Comparison of ENCODE assay signal across 20 cellular contexts in the genomic region with DNA sequence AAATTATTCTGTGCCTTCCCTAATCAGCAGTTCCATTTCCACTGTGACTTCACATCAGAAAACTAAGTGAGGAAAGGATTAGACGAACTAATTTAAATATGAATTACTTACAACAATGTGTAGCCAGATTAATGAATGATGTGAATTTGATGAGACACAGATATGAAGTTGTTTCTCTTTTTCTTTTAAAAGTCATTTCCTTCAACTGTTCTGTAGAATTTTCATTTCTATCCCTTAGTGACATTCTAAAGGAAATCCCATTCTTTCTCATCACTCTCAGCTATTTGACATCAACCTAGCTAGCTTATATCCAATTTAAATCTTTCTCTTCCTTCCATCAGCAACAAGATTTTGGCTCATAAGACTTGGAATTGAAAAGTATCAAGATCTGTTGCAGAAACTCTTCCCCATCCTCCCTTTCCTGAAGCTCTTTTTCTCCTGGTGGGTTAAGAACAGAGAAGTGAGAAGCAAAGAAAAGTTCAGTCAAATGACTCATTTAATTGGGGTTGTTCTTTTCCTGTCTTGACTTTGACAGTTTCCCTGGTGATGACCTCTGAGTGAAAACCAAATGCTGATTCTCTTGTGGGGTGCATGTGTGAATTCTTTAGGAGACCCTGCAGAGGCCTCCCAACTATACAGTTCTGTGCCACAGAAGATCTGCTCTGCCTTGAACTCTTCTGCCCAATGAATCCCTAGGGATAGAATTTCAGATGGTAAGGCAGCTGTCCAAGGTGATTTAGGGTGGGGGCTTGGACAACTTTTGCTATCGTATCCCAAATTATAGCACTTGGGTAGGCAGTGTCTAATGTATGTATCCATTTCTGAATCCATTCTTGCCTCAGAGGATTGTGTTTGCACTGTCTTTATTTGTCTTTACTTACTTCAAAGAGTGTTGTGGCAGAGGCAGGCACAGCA.
DNase-seq lines count a peak whose midpoint lies in the region; ATAC-seq and TF ChIP-seq lines count a peak whose summit lies in the region.
"Had no signal": no experiment of that assay in that cellular context is flagged by ENCODE, and none has a peak within 500 bp of the region (broad histone marks: within the 10 kb centered on the region; RNA-seq: fewer than 3 reads in every experiment).

No MANE protein-coding gene starts in this region.

- H3K27me3 Mint-ChIP-seq in HFFc6 (ENCODE audit: insufficient read depth) = peaks cover 4% of the 10 kb centered on the region; the same call in 1 of the 2 replicates
- peaks cover 8 to 31% of the 10 kb centered on the region in 2 donors for H3K27me3 Mint-ChIP-seq in T-cell
- H3K27me3 Mint-ChIP-seq: dendritic cell treated with granulocyte-macrophage colony-stimulating factor and Interleukin-4, amounts not matched to agents 40 ng/mL and 50 ng/mL, for 4 days had no signal

- TF ChIP-seq CTCF in HFFc6 (IDR thresholded peaks at IDR 0.05) (no peak), GM10248 (IDR thresholded peaks at IDR 0.05; ENCODE audit: control extremely low read depth, extremely low read depth, low read depth, missing control alignments) (no peak)

- peak overlapping the region; percentile 70 for H3K9ac ChIP-seq in adipocyte (ENCODE audit: low read length)

- peaks cover 2% of the 10 kb centered on the region for H3K9me3 ChIP-seq in adipocyte (ENCODE audit: control insufficient read depth, low read length)
- H3K9me3 ChIP-seq: sigmoid colon had no signal

- no peaks in the 10 kb centered on the region for H3K36me3 ChIP-seq in adipocyte (ENCODE audit: control insufficient read depth, insufficient read depth, low read length, severe bottlenecking)
- H3K36me3 ChIP-seq: sigmoid colon, tibial artery had no signal

- peak overlapping the region; percentile 46 for H3K4me3 Mint-ChIP-seq in HFFc6
- H3K4me3 Mint-ChIP-seq in T-cell = no peak overlapping the region
- H3K4me3 Mint-ChIP-seq: dendritic cell treated with granulocyte-macrophage colony-stimulating factor and Interleukin-4, amounts not matched to agents 40 ng/mL and 50 ng/mL, for 4 days; mesothelial cell of epicardium had no signal

- peak overlapping the region; percentile 77 for H3K27ac Mint-ChIP-seq in HFFc6
- H3K27ac Mint-ChIP-seq in T-cell = no peak overlapping the region
- H3K27ac Mint-ChIP-seq: dendritic cell treated with granulocyte-macrophage colony-stimulating factor and Interleukin-4, amounts not matched to agents 40 ng/mL and 50 ng/mL, for 4 days; mesothelial cell of epicardium had no signal

- H3K4me3 ChIP-seq in adipocyte (ENCODE audit: low read length) = no peak overlapping the region
- H3K4me3 ChIP-seq: sigmoid colon, tibial artery had no signal

- POLR2A ChIA-PET in T-cell (lab: Charles Lee) = no interaction called here
- POLR2A ChIA-PET in GM10248 (lab: Yijun Ruan, JAX) = no interaction called here

- H3K36me3 Mint-ChIP-seq in HFFc6 (ENCODE audit: low read depth) (no peaks in the 10 kb centered on the region), T-cell (peaks cover 5% of the 10 kb centered on the region)

- ATAC-seq in T-cell (replicated peaks in 1 of 4) = no peak
- no peak for ATAC-seq in HG02981 (IDR thresholded peaks at IDR 0.05; ENCODE audit: unreplicated experiment)

- no peaks in the 10 kb centered on the region for H3K9me3 Mint-ChIP-seq in HFFc6
- peaks cover 9 to 22% (median 15%) of the 10 kb centered on the region in 3 donors for H3K9me3 Mint-ChIP-seq in T-cell

- H3K4me1 Mint-ChIP-seq in HFFc6 (ENCODE audit: low read depth) (peaks cover 28% of the 10 kb centered on the region), T-cell (no peaks in the 10 kb centered on the region)

- no peaks in the 10 kb centered on the region for H3K27me3 ChIP-seq in adipocyte (replicated peaks; ENCODE audit: control insufficient read depth, insufficient read depth, low read length)
- H3K27me3 ChIP-seq: sigmoid colon, tibial artery had no signal

- peak; percentile 50 for DNase-seq in EH (ENCODE audit: low read depth)
- no peak for DNase-seq in HFFc6
- no peak for DNase-seq in adipocyte (ENCODE audit: low read depth)
- DNase-seq in left kidney (ENCODE audit: low read depth, low spot score) = peak; percentile 32
- DNase-seq in T-cell = no peak
- DNase-seq in GM10248 (ENCODE audit: extremely low spot score) = no peak
- no peak for DNase-seq in amygdala (lab: John Stamatoyannopoulos, UW)
- DNase-seq: aorta; H7; kidney; NCI-H1048; NCI-H82; RPMI8226; sigmoid colon; stimulated activated CD4-positive, alpha-beta T cell treated with anti-CD3 and anti-CD28 coated beads, Interleukin-4, amount 100 ng/mL, for 24 hours; SW 1271; tibial artery had no signal

- CTCF ChIA-PET in T-cell (lab: Charles Lee) (interaction anchor here in 1 of 2 donors (0.5 kb wide), 1 partner anchor 401 kb away, joined by 3 read pairs; no protein-coding TSS in a partner anchor), GM10248 (lab: Yijun Ruan, JAX) (no interaction called here)

- H3K4me1 ChIP-seq in adipocyte (ENCODE audit: control insufficient read depth, insufficient read depth, low read length) = peaks cover 26% of the 10 kb centered on the region
- H3K4me1 ChIP-seq: tibial artery had no signal

Comparison
In these comparisons a context has a peak if more than half of its experiments do, and no peak if none do; other contexts are left out.
1. DNase-seq: peak in EH (single experiment) and left kidney (single experiment); none in HFFc6 (single experiment), adipocyte (single experiment), T-cell (0 of 34), GM10248 (single experiment) and amygdala (0 of 56).